In genomic region chr6:119142637-119143036, GRCh38 we compare ENCODE assay signal across 21 cellular contexts.
"Had no signal": no experiment of that assay in that cellular context is flagged by ENCODE, and none has a peak within 500 bp of the region (broad histone marks: within the 10 kb centered on the region; RNA-seq: fewer than 3 reads in every experiment).

No MANE protein-coding gene starts in this region.

- H3K4me2 ChIP-seq: hepatocyte had no signal

- FAIRE-seq: small intestine had no signal

- H3K27ac Mint-ChIP-seq: naive thymus-derived CD4-positive, alpha-beta T cell; natural killer cell treated with Interleukin-12 subunit alpha and Interleukin-12 subunit beta and Interleukin-15 and Interleukin-18, amount 100 ng/mL, for 72 hours; progenitor cell of endocrine pancreas; stimulated activated effector memory CD8-positive, alpha-beta T cell treated with anti-CD3 and anti-CD28 coated beads, Interleukin-12 subunit alpha, Interleukin-12 subunit beta, amount 100 ng/mL, for 72 hours; stimulated activated naive CD8-positive, alpha-beta T cell treated with anti-CD3 and anti-CD28 coated beads, Interleukin-15, Interleukin-2, amounts not matched to agents 100 ng/mL and 50 ng/mL, for 24 hours; type B pancreatic cell had no signal

- H2AFZ ChIP-seq: hepatocyte had no signal

- H3K79me2 ChIP-seq: hepatocyte had no signal

- H3K27me3 Mint-ChIP-seq: naive thymus-derived CD4-positive, alpha-beta T cell; progenitor cell of endocrine pancreas; stimulated activated naive CD8-positive, alpha-beta T cell treated with anti-CD3 and anti-CD28 coated beads, Interleukin-15, Interleukin-2, amounts not matched to agents 100 ng/mL and 50 ng/mL, for 24 hours; type B pancreatic cell had no signal

- H3K9me3 Mint-ChIP-seq: stimulated activated effector memory CD8-positive, alpha-beta T cell treated with anti-CD3 and anti-CD28 coated beads, Interleukin-12 subunit alpha, Interleukin-12 subunit beta, amount 100 ng/mL, for 72 hours; stimulated activated naive CD8-positive, alpha-beta T cell treated with anti-CD3 and anti-CD28 coated beads, Interleukin-15, Interleukin-2, amounts not matched to agents 100 ng/mL and 50 ng/mL, for 24 hours; type B pancreatic cell had no signal

- DNase-seq: islet precursor cell; left ventricle myocardium inferior; midbrain; mucosa of descending colon; naive thymus-derived CD4-positive, alpha-beta T cell; ovary; small intestine; spleen; stimulated activated CD4-positive, alpha-beta T cell treated with anti-CD3 and anti-CD28 coated beads, Interleukin-4, amount 100 ng/mL, for 24 hours; stimulated activated naive CD4-positive, alpha-beta T cell had no signal

- ATAC-seq: mucosa of descending colon; naive thymus-derived CD4-positive, alpha-beta T cell; natural killer cell treated with Interleukin-12 subunit alpha and Interleukin-12 subunit beta and Interleukin-15 and Interleukin-18, amount 100 ng/mL, for 72 hours; sciatic nerve; stimulated activated effector memory CD8-positive, alpha-beta T cell treated with anti-CD3 and anti-CD28 coated beads, Interleukin-12 subunit alpha, Interleukin-12 subunit beta, amount 100 ng/mL, for 72 hours had no signal

- H3K27me3 ChIP-seq: hepatocyte, ovary, right atrium auricular region, spleen, tibial nerve, vagina had no signal

- H3K36me3 Mint-ChIP-seq: natural killer cell treated with Interleukin-12 subunit alpha and Interleukin-12 subunit beta and Interleukin-15 and Interleukin-18, amount 100 ng/mL, for 72 hours; stimulated activated effector memory CD8-positive, alpha-beta T cell treated with anti-CD3 and anti-CD28 coated beads, Interleukin-12 subunit alpha, Interleukin-12 subunit beta, amount 100 ng/mL, for 72 hours; type B pancreatic cell had no signal

- H3K9me3 ChIP-seq: left ventricle myocardium inferior, mucosa of descending colon, ovary, right atrium auricular region, spleen, tibial nerve, vagina had no signal

- H3K27ac ChIP-seq: hepatocyte, left ventricle myocardium inferior, ovary, right atrium auricular region, spleen, tibial nerve, vagina had no signal

- H3K4me3 Mint-ChIP-seq: naive thymus-derived CD4-positive, alpha-beta T cell; natural killer cell treated with Interleukin-12 subunit alpha and Interleukin-12 subunit beta and Interleukin-15 and Interleukin-18, amount 100 ng/mL, for 72 hours; stimulated activated effector memory CD8-positive, alpha-beta T cell treated with anti-CD3 and anti-CD28 coated beads, Interleukin-12 subunit alpha, Interleukin-12 subunit beta, amount 100 ng/mL, for 72 hours; stimulated activated naive CD8-positive, alpha-beta T cell treated with anti-CD3 and anti-CD28 coated beads, Interleukin-15, Interleukin-2, amounts not matched to agents 100 ng/mL and 50 ng/mL, for 24 hours; type B pancreatic cell had no signal

- H3K4me3 ChIP-seq: hepatocyte, left ventricle myocardium inferior, lung, mucosa of descending colon, ovary, right atrium auricular region, spleen, tibial nerve, vagina had no signal

- H3K36me3 ChIP-seq: left ventricle myocardium inferior, ovary, right atrium auricular region, spleen, tibial nerve, vagina had no signal
